ENCODE assay signal across 8 cellular contexts in genomic region chr5:139404484-139404840, GRCh38. TPM values are rescaled to one million over a fixed set of nuclear protein-coding genes. Genes with fewer than 3 reads are reported as not detected.
A peak's percentile ranks its signal among the peaks of the same experiment; 100 is the strongest.
DNase-seq lines count a peak whose midpoint lies in the region; ATAC-seq and TF ChIP-seq lines count a peak whose summit lies in the region.

No MANE protein-coding gene starts in this region.

- 60 to 70% methylated on average over 4 to 5 of the region's 5 CpGs for WGBS in esophagus squamous epithelium, 2 donors

- POLR2A ChIA-PET in RWPE1 (lab: Yijun Ruan, JAX; ENCODE audit: low non-redundant PET) (interaction anchor here (0.6 to 1.6 kb wide), 2 partner anchors 11 to 124 kb away, joined by 6 read pairs; no protein-coding TSS in a partner anchor), GM10248 (lab: Yijun Ruan, JAX) (interaction anchor here (0.7 kb wide), 1 partner anchor 13 kb away, joined by 4 read pairs; no protein-coding TSS in a partner anchor)

- H3K4me1 ChIP-seq in esophagus squamous epithelium (peaks cover 8 to 39% (median 12%) of the 10 kb centered on the region in 3 donors), rectal smooth muscle tissue (ENCODE audit: control insufficient read depth, insufficient read depth, low read length) (peaks cover 3% of the 10 kb centered on the region)

- H3K4me3 ChIP-seq in GM12864 (ENCODE audit: low read depth, low read length) (peak overlapping the region; percentile 68; the same call in 1 of the 2 replicates), esophagus squamous epithelium (peak overlapping the region; percentile 37 to 76 (median 56)), rectal smooth muscle tissue (ENCODE audit: low read length) (peak overlapping the region; percentile 60)

- TF ChIP-seq CTCF in GM12864 (IDR thresholded peaks at IDR 0.05; ENCODE audit: low read depth, low read length, missing control alignments) (no peak), RWPE1 (conservative IDR thresholded peaks at IDR 0.05; ENCODE audit: low read depth) (no peak), esophagus squamous epithelium (IDR thresholded peaks at IDR 0.05) (no peak), GM10248 (IDR thresholded peaks at IDR 0.05; ENCODE audit: control extremely low read depth, extremely low read depth, low read depth, missing control alignments) (no peak)

- DNase-seq in GM12864 (ENCODE audit: low read depth) (no peak), RWPE1 (ENCODE audit: low spot score) (no peak), esophagus squamous epithelium (lab: John Stamatoyannopoulos, UW) (no peak), GM10248 (ENCODE audit: extremely low spot score) (no peak), ureter (ENCODE audit: low spot score) (no peak)
- DNase-seq in stimulated activated CD4-positive, alpha-beta T cell treated with anti-CD3 and anti-CD28 coated beads, Interleukin-12 subunit alpha, Interleukin-12 subunit beta, amount 100 ng/mL, for 4 hours = no peak

- intact Hi-C loops in esophagus squamous epithelium (cut with DNase I) = no loop called here

- no peaks in the 10 kb centered on the region for H3K9me3 ChIP-seq in esophagus squamous epithelium

- H3K27ac ChIP-seq in RWPE1 (peak overlapping the region; percentile 95), esophagus squamous epithelium (peak overlapping the region; percentile 78 to 97 (median 92)), rectal smooth muscle tissue (ENCODE audit: low read depth, low read length) (peak overlapping the region; percentile 89)

- no peak for ATAC-seq in GM21423 (IDR thresholded peaks at IDR 0.05; ENCODE audit: unreplicated experiment)

- H3K9ac ChIP-seq in rectal smooth muscle tissue (ENCODE audit: low read length) = peak overlapping the region; percentile 19

- H3K36me3 ChIP-seq in esophagus squamous epithelium (no peaks in the 10 kb centered on the region), rectal smooth muscle tissue (ENCODE audit: control insufficient read depth, insufficient read depth, low read length) (peaks cover 2% of the 10 kb centered on the region)

- H3K27me3 ChIP-seq in esophagus squamous epithelium (no peaks in the 10 kb centered on the region), rectal smooth muscle tissue (ENCODE audit: control insufficient read depth, insufficient read depth, low read length) (no peaks in the 10 kb centered on the region)

- CTCF ChIA-PET in RWPE1 (lab: Yijun Ruan, JAX) (interaction anchor here (0.7 kb wide), 1 partner anchor 18 kb away, joined by 3 read pairs; no protein-coding TSS in a partner anchor), GM10248 (lab: Yijun Ruan, JAX) (interaction anchor here (1.2 to 3.9 kb wide), 4 partner anchors 9 to 18 kb away, joined by 5 to 31 read pairs (median 12); partner anchors contain the start of gene PROB1)

- peak in 1 of 4 donors; percentile 0 for TF ChIP-seq POLR2A in esophagus squamous epithelium (IDR thresholded peaks at IDR 0.05)

RNA-seq across cellular contexts. Expression of gene SPATA24, which starts 0.6 kb away (rescaled TPM):
- 1 to 10 TPM; 1.5 to 5.9 (median 5.5) TPM for total RNA-seq in esophagus squamous epithelium
- 7.8 TPM for total RNA-seq in ureter

RNA-seq across cellular contexts. Expression of gene PROB1, which starts 9.6 kb away (rescaled TPM):
- total RNA-seq in esophagus squamous epithelium (1 to 10 TPM in 3 of 4 donors, under 1 TPM in 1; 0.95 to 1.8 (median 1.0) TPM), ureter (2.4 TPM)

RNA-seq across cellular contexts. Expression of gene MZB1, which starts 14.7 kb away (rescaled TPM):
- total RNA-seq in esophagus squamous epithelium (10 to 100 TPM in 1 of 4 donors, 1 to 10 TPM in 1, under 1 TPM in 2; 0.49 to 11.0 (median 2.0) TPM), ureter (12.9 TPM)

RNA-seq across cellular contexts. Expression of gene SLC23A1, which starts 21.4 kb away (rescaled TPM):
- 1 to 10 TPM in 1 of 4 donors, not detected in 3; 6.4 TPM for total RNA-seq in esophagus squamous epithelium
- 0.65 TPM for total RNA-seq in ureter

RNA-seq across cellular contexts. Expression of gene DNAJC18, which starts 34.9 kb away (rescaled TPM):
- 1 to 10 TPM in 3 of 4 donors, under 1 TPM in 1; 0.53 to 6.9 (median 3.9) TPM for total RNA-seq in esophagus squamous epithelium
- total RNA-seq in ureter = 10.3 TPM
